ENCODE assay signal across 12 cellular contexts in genomic region chr15:84983711-84984110, GRCh38. TPM values are rescaled to one million over a fixed set of nuclear protein-coding genes. Genes with fewer than 3 reads are reported as not detected.
DNase-seq lines count a peak whose midpoint lies in the region; ATAC-seq and TF ChIP-seq lines count a peak whose summit lies in the region.
"Had no signal": no experiment of that assay in that cellular context is flagged by ENCODE, and none has a peak within 500 bp of the region (broad histone marks: within the 10 kb centered on the region; RNA-seq: fewer than 3 reads in every experiment).

No MANE protein-coding gene starts in this region.

- H3K4me3 ChIP-seq in fibroblast of villous mesenchyme (ENCODE audit: low read depth, low read length): peak overlapping the region; percentile 90
- H3K4me3 ChIP-seq in stomach: peak overlapping the region; percentile 90 to 97 (median 94)

- no peaks in the 10 kb centered on the region for H3K27me3 ChIP-seq in stomach
- H3K27me3 ChIP-seq: esophagus squamous epithelium had no signal

- H3K27ac ChIP-seq in stomach: peak overlapping the region; percentile 24 to 97 (median 94)

- H3K4me1 Mint-ChIP-seq in T-helper 17 cell (peaks cover 39% of the 10 kb centered on the region), chondrocyte (ENCODE audit: low read depth) (peaks cover 28% of the 10 kb centered on the region)

- no peak for ATAC-seq in T-helper 17 cell

- 16 to 65% (median 45%) methylated on average over 2 of the region's 2 CpGs for WGBS in stomach, 5 donors

- intact Hi-C loops in stomach (cut with DNase I; ENCODE audit: low total_unique reads): no loop called here

- TF ChIP-seq POLR2A in stomach (IDR thresholded peaks at IDR 0.05): no peak

- peaks cover 23 to 68% (median 46%) of the 10 kb centered on the region in 4 donors for H3K4me1 ChIP-seq in stomach

- TF ChIP-seq EP300 in stomach (IDR thresholded peaks at IDR 0.05): no peak

- H3K27ac Mint-ChIP-seq in T-helper 17 cell: peak overlapping the region; percentile 93
- no peak overlapping the region for H3K27ac Mint-ChIP-seq in chondrocyte (ENCODE audit: unreplicated experiment)

- no peaks in the 10 kb centered on the region for H3K36me3 ChIP-seq in stomach
- H3K36me3 ChIP-seq: esophagus squamous epithelium had no signal

- H3K27me3 Mint-ChIP-seq in T-helper 17 cell (no peaks in the 10 kb centered on the region), chondrocyte (ENCODE audit: low read depth) (no peaks in the 10 kb centered on the region)

- H3K9me3 Mint-ChIP-seq in chondrocyte (ENCODE audit: low read depth): no peaks in the 10 kb centered on the region
- H3K9me3 Mint-ChIP-seq: mesothelial cell of epicardium had no signal

- H3K36me3 Mint-ChIP-seq in T-helper 17 cell (ENCODE audit: low read depth) (no peaks in the 10 kb centered on the region), chondrocyte (ENCODE audit: low read depth) (peaks cover 2% of the 10 kb centered on the region)
- H3K36me3 Mint-ChIP-seq: mesothelial cell of epicardium had no signal

- peak overlapping the region; percentile 94 for H3K4me3 Mint-ChIP-seq in T-helper 17 cell
- no peak overlapping the region for H3K4me3 Mint-ChIP-seq in chondrocyte (ENCODE audit: unreplicated experiment)

- DNase-seq in NCI-H82 (lab: John Stamatoyannopoulos, UW): peak; percentile 57
- no peak for DNase-seq in NCI-H82 treated with DMSO at 0.1 percent for 48 hours (lab: John Stamatoyannopoulos, UW; ENCODE audit: unreplicated experiment)
- DNase-seq in T-helper 17 cell: no peak
- DNase-seq in fibroblast of villous mesenchyme (ENCODE audit: low read depth): no peak
- no peak for DNase-seq in stomach
- DNase-seq in NCI-H187 treated with DMSO at 0.1 percent for 48 hours (lab: John Stamatoyannopoulos, UW): no peak
- DNase-seq in chondrocyte (ENCODE audit: low spot score): no peak
- DNase-seq in NCI-H748 (lab: John Stamatoyannopoulos, UW; ENCODE audit: unreplicated experiment): no peak
- DNase-seq: esophagus squamous epithelium; SIG-M5; stimulated activated CD4-positive, alpha-beta T cell treated with anti-CD3 and anti-CD28 coated beads, Interleukin-4, amount 100 ng/mL, for 4 hours had no signal

- H3K9me3 ChIP-seq in T-helper 17 cell (ENCODE audit: control insufficient read depth, low read length, poor library complexity, severe bottlenecking) (no peaks in the 10 kb centered on the region), stomach (no peaks in the 10 kb centered on the region)
- H3K9me3 ChIP-seq: esophagus squamous epithelium had no signal

- TF ChIP-seq CTCF in fibroblast of villous mesenchyme (IDR thresholded peaks at IDR 0.05; ENCODE audit: insufficient read depth, low read depth, low read length) (no peak), stomach (IDR thresholded peaks at IDR 0.05) (no peak), chondrocyte (IDR thresholded peaks at IDR 0.05) (no peak)

RNA-seq across cellular contexts. Expression of gene PDE8A, which starts 2.1 kb away (rescaled TPM):
- 10 to 100 TPM; 40.7 to 44.2 TPM for total RNA-seq in T-helper 17 cell
- total RNA-seq in fibroblast of villous mesenchyme: 14.5 and 16.8 TPM in 2 replicates
- 10 to 100 TPM; 22.2 to 85.9 (median 58.8) TPM for total RNA-seq in stomach
- 10 to 100 TPM; 15.6 to 19.2 (median 16.7) TPM for polyA plus RNA-seq in stomach
- 21.1 to 23.8 TPM (median 22.7 TPM) in 3 replicates for total RNA-seq in chondrocyte
